In the genomic region with DNA sequence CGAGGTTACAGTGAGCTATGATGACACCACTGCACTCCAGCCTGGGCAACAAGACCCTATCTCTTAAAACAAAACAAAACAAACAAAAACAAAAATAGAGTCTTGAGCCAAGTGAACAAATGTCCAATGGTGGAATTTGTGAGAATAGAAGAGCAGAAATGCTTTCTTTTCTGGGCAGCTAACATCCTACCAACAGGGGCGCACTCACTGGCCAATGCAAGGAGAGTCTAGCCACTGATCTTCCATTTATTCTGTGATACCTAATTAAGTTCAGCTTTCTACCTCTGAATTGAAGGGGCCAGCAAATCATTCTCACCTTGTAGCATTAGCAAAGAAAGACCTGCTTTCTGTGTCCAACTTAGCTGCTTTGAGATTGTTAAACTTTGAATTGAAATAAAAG, we compare ENCODE assay signal across 25 cellular contexts.
"Had no signal": no experiment of that assay in that cellular context is flagged by ENCODE, and none has a peak within 500 bp of the region (broad histone marks: within the 10 kb centered on the region; RNA-seq: fewer than 3 reads in every experiment).

No MANE protein-coding gene starts in this region.

- H3K27ac Mint-ChIP-seq: mesothelial cell of epicardium; natural killer cell treated with Interleukin-12 subunit alpha and Interleukin-12 subunit beta and Interleukin-15 and Interleukin-18, amount 100 ng/mL, for 72 hours; neural progenitor cell; progenitor cell of endocrine pancreas; stimulated activated memory B cell treated with anti-CD40 and anti-IgM and Interleukin-4, amounts not matched to agents 10 μg/mL and 1 μg/mL and 100 μg/mL, for 72 hours; stimulated activated naive CD8-positive, alpha-beta T cell treated with anti-CD3 and anti-CD28 coated beads, Interleukin-15, Interleukin-2, amounts not matched to agents 100 ng/mL and 50 ng/mL, for 24 hours had no signal

- H3K27me3 Mint-ChIP-seq: progenitor cell of endocrine pancreas; stimulated activated memory B cell treated with anti-CD40 and anti-IgM and Interleukin-4, amounts not matched to agents 10 μg/mL and 1 μg/mL and 100 μg/mL, for 72 hours had no signal

- H3K36me3 ChIP-seq: esophagus muscularis mucosa, gastrocnemius medialis, neural progenitor cell, pancreas, right lobe of liver, spleen, tibial nerve, upper lobe of right lung, vagina had no signal

- H3K4me3 Mint-ChIP-seq: mesothelial cell of epicardium; natural killer cell treated with Interleukin-12 subunit alpha and Interleukin-12 subunit beta and Interleukin-15 and Interleukin-18, amount 100 ng/mL, for 72 hours; neural progenitor cell; stimulated activated memory B cell treated with anti-CD40 and anti-IgM and Interleukin-4, amounts not matched to agents 10 μg/mL and 1 μg/mL and 100 μg/mL, for 72 hours; stimulated activated naive CD8-positive, alpha-beta T cell treated with anti-CD3 and anti-CD28 coated beads, Interleukin-15, Interleukin-2, amounts not matched to agents 100 ng/mL and 50 ng/mL, for 24 hours had no signal

- H3K9me3 ChIP-seq: esophagus muscularis mucosa, gastrocnemius medialis, pancreas, right lobe of liver, spleen, tibial nerve, upper lobe of right lung, vagina had no signal

- H3K4me1 Mint-ChIP-seq: stimulated activated memory B cell treated with anti-CD40 and anti-IgM and Interleukin-4, amounts not matched to agents 10 μg/mL and 1 μg/mL and 100 μg/mL, for 72 hours had no signal

- H3K27ac ChIP-seq: dorsolateral prefrontal cortex, esophagus muscularis mucosa, gastrocnemius medialis, neural progenitor cell, pancreas, right lobe of liver, spleen, tibial nerve, upper lobe of right lung, vagina had no signal

- H3K4me1 ChIP-seq: esophagus muscularis mucosa, gastrocnemius medialis, neural progenitor cell, pancreas, right lobe of liver, spleen, tibial nerve, upper lobe of right lung had no signal

- FAIRE-seq: endometrium, pancreas had no signal

- H3K4me3 ChIP-seq: dorsolateral prefrontal cortex, esophagus muscularis mucosa, gastrocnemius medialis, neural progenitor cell, pancreas, right lobe of liver, spleen, tibial nerve, upper lobe of right lung, vagina had no signal

- H2AFZ ChIP-seq: neural progenitor cell had no signal

- DNase-seq: cortex of kidney; dorsolateral prefrontal cortex; effector CD8-positive, alpha-beta T cell; gastrocnemius medialis; glutamatergic neuron; mammary epithelial cell; occipital lobe; pancreas; retina; right lobe of liver; spleen; stimulated activated CD4-positive, alpha-beta T cell treated with anti-CD3 and anti-CD28 coated beads, Interleukin-15, amount 100 ng/mL, for 24 hours; stimulated activated CD4-positive, alpha-beta T cell treated with anti-CD3 and anti-CD28 coated beads, Interleukin-1b, Interleukin-23, amount 100 ng/mL, for 48 hours; stimulated activated CD4-positive, alpha-beta T cell treated with anti-CD3 and anti-CD28 coated beads, Interleukin-4, amount 100 ng/mL, for 24 hours; upper lobe of right lung had no signal

- H3K36me3 Mint-ChIP-seq: natural killer cell treated with Interleukin-12 subunit alpha and Interleukin-12 subunit beta and Interleukin-15 and Interleukin-18, amount 100 ng/mL, for 72 hours; stimulated activated memory B cell treated with anti-CD40 and anti-IgM and Interleukin-4, amounts not matched to agents 10 μg/mL and 1 μg/mL and 100 μg/mL, for 72 hours had no signal

- H3K27me3 ChIP-seq: esophagus muscularis mucosa, gastrocnemius medialis, neural progenitor cell, pancreas, right lobe of liver, spleen, tibial nerve, upper lobe of right lung, vagina had no signal

- H3K9me3 Mint-ChIP-seq: natural killer cell treated with Interleukin-12 subunit alpha and Interleukin-12 subunit beta and Interleukin-15 and Interleukin-18, amount 100 ng/mL, for 72 hours; stimulated activated naive CD8-positive, alpha-beta T cell treated with anti-CD3 and anti-CD28 coated beads, Interleukin-15, Interleukin-2, amounts not matched to agents 100 ng/mL and 50 ng/mL, for 24 hours had no signal

- H3K4me2 ChIP-seq: neural progenitor cell had no signal
